Comparison of ENCODE assay signal across 1 cellular context in the genomic region with DNA sequence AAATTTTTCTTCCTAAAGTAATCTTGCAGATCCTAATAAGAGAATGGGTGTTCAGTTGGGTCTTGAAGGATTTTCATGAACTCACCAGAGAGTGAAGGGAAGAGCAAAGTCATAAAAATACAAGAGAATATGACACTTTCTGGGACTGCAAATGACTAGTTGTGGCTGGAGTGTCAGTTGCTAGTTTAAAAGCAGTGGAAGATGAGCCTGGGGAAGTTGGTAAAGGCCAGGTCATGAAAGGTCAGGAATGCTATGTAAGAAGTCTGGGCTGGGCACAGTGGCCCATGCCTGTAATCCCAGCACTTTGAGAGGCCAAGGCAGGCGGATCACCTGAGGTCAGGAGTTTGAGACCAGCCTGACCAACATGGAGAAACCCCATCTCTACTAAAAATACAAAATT.
TF ChIP-seq lines count a peak whose summit lies in the region.

No MANE protein-coding gene starts in this region.

TF ChIP-seq in HepG2, 621 proteins besides CTCF, POLR2A, EP300 and RAD21:
- TF ChIP-seq NR2F6 (IDR thresholded peaks at IDR 0.05) (0 out of 2 replicates have a peak, but pooled peaks have one; percentile 21), NR2F6 (CRISPR knock-in tag; IDR thresholded peaks at IDR 0.05) (peak; percentile 41; the same call in 1 of the 2 replicates)
